Comparison of ENCODE assay signal across 12 cellular contexts in genomic region chr2:74816540-74817331, GRCh38. TPM values are rescaled to one million over a fixed set of nuclear protein-coding genes. Genes with fewer than 3 reads are reported as not detected.
DNase-seq lines count a peak whose midpoint lies in the region; ATAC-seq, FAIRE-seq and TF ChIP-seq lines count a peak whose summit lies in the region.
"Had no signal": no experiment of that assay in that cellular context is flagged by ENCODE, and none has a peak within 500 bp of the region (broad histone marks: within the 10 kb centered on the region; RNA-seq: fewer than 3 reads in every experiment).

No MANE protein-coding gene starts in this region.

- H3K27ac ChIP-seq in K562 (ENCODE audit: extremely low read depth, low read depth, low read length): no peak overlapping the region

- H3K4me3 Mint-ChIP-seq in progenitor cell of endocrine pancreas (ENCODE audit: low read depth): peak overlapping the region; percentile 12
- H3K4me3 Mint-ChIP-seq: activated CD4-positive, alpha-beta T cell treated with anti-CD3 and anti-CD28 coated beads for 36 hours had no signal

- peak overlapping the region; percentile 43 for H3K27ac Mint-ChIP-seq in progenitor cell of endocrine pancreas
- H3K27ac Mint-ChIP-seq: activated CD4-positive, alpha-beta T cell treated with anti-CD3 and anti-CD28 coated beads for 36 hours had no signal

- no peak overlapping the region for H3K4me3 ChIP-seq in K562

- ATAC-seq in GM21381 (IDR thresholded peaks at IDR 0.05; ENCODE audit: unreplicated experiment) (peak; percentile 51), K562 (0 out of 3 replicates have a peak, but pooled peaks have one; percentile 45), HG03175 (IDR thresholded peaks at IDR 0.05; ENCODE audit: unreplicated experiment) (no peak)
- ATAC-seq: activated CD4-positive, alpha-beta T cell treated with anti-CD3 and anti-CD28 coated beads for 36 hours had no signal

- in situ Hi-C loops in K562 (cut with MboI): no loop called here

- H3K27me3 Mint-ChIP-seq in progenitor cell of endocrine pancreas: peaks cover 22% of the 10 kb centered on the region
- H3K27me3 Mint-ChIP-seq: activated CD4-positive, alpha-beta T cell treated with anti-CD3 and anti-CD28 coated beads for 36 hours had no signal

- TF ChIP-seq EP300 in K562 (IDR thresholded peaks at IDR 0.05; ENCODE audit: low read length): no peak

- H4K20me1 ChIP-seq in K562 (replicated peaks; ENCODE audit: control insufficient read depth, insufficient read depth, low read length): no peaks in the 10 kb centered on the region

- no TSS peak for BruUV-seq in K562 (replicated peaks; lab: Mats Ljungman, UMichigan)

- H3K4me1 Mint-ChIP-seq in progenitor cell of endocrine pancreas (ENCODE audit: low read depth): peaks cover 23% of the 10 kb centered on the region

- 0% methylated on average over 7 of the region's 7 CpGs for WGBS in K562 (ENCODE audit: insufficient coverage, low coverage, missing lambda C conversion rate)

- no peaks in the 10 kb centered on the region for H3K9me3 Mint-ChIP-seq in progenitor cell of endocrine pancreas (ENCODE audit: low read depth)

- no peak for FAIRE-seq in K562 (lab: Jason Lieb, UNC)

- no peaks in the 10 kb centered on the region for H3K79me2 ChIP-seq in K562 (ENCODE audit: control insufficient read depth, insufficient read depth, low read length)

- no peaks in the 10 kb centered on the region for H3K4me1 ChIP-seq in K562 (replicated peaks in 1 of 2; ENCODE audit: control insufficient read depth in 2 of 2, insufficient read depth in 2 of 2, low read length in 2 of 2)

- peaks cover 6 to 18% of the 10 kb centered on the region in 2 experiments; a peak in 4 of 5 replicates for H3K27me3 ChIP-seq in K562 (ENCODE audit: control insufficient read depth in 2 of 2, insufficient read depth in 2 of 2, low read length in 2 of 2)

- no peak for TF ChIP-seq POLR2A in K562 (conservative IDR thresholded peaks at IDR 0.05)

- H3K36me3 Mint-ChIP-seq in progenitor cell of endocrine pancreas (ENCODE audit: insufficient read depth): no peaks in the 10 kb centered on the region

- no peak overlapping the region for H3K9ac ChIP-seq in K562 (ENCODE audit: insufficient read depth in 1 of 2, low read depth in 2 of 2, low read length in 2 of 2)

- peak; percentile 54 for DNase-seq in NCI-H345 treated with DMSO at 0.1 percent for 48 hours (lab: John Stamatoyannopoulos, UW; ENCODE audit: unreplicated experiment)
- DNase-seq in K562 (ENCODE audit: extremely low read depth in 1 of 4, low spot score in 3 of 4): no peak
- no peak for DNase-seq in progenitor cell of endocrine pancreas (ENCODE audit: low spot score, unreplicated experiment)
- DNase-seq in KG1 (lab: John Stamatoyannopoulos, UW): no peak
- no peak for DNase-seq in NCI-H187 treated with DMSO at 0.1 percent for 48 hours (lab: John Stamatoyannopoulos, UW)
- no peak for DNase-seq in stimulated activated CD4-positive, alpha-beta T cell treated with anti-CD3 and anti-CD28 coated beads, Interleukin-4, amount 100 ng/mL, for 1 hour
- DNase-seq: activated CD4-positive, alpha-beta T cell treated with anti-CD3 and anti-CD28 coated beads for 36 hours; amniotic stem cell; H7; NCI-H1105 had no signal

- no peak overlapping the region for H2AFZ ChIP-seq in K562 (ENCODE audit: low read depth, low read length)

- CTCF ChIA-PET in K562 (lab: Yijun Ruan, JAX; ENCODE audit: low intra/inter-chr PET ratio): no interaction called here

- H3K4me2 ChIP-seq in K562 (ENCODE audit: insufficient read depth, low read length): no peak overlapping the region

- POLR2A ChIA-PET in K562 (lab: Yijun Ruan, JAX): interaction anchor here (1.2 kb wide), 1 partner anchor 66 kb away, joined by 6 read pairs; no protein-coding TSS in a partner anchor

- TF ChIP-seq CTCF in K562 (IDR thresholded peaks at IDR 0.05 in 2 of 3, conservative IDR thresholded peaks at IDR 0.05 in 1 of 3; ENCODE audit: insufficient read depth in 2 of 3, low read depth in 1 of 3, low read length in 3 of 3) (no peak), progenitor cell of endocrine pancreas (IDR thresholded peaks at IDR 0.05; ENCODE audit: unreplicated experiment) (no peak)

- TF ChIP-seq RAD21 in K562 (CRISPR knock-in tag; conservative IDR thresholded peaks at IDR 0.05 in 1 of 2, IDR thresholded peaks at IDR 0.05 in 1 of 2): no peak

- H3K9me3 ChIP-seq in K562 (replicated peaks; ENCODE audit: control insufficient read depth, insufficient read depth, low read depth, low read length): no peaks in the 10 kb centered on the region

- intact Hi-C loops in K562 (cut with micrococcal nuclease): no loop called here

- no peaks in the 10 kb centered on the region for H3K36me3 ChIP-seq in K562 (ENCODE audit: control insufficient read depth, insufficient read depth, low read length)

- no peaks in the 10 kb centered on the region for H3K9me1 ChIP-seq in K562 (ENCODE audit: control insufficient read depth, insufficient read depth, low read length)

TF ChIP-seq in K562, 482 proteins besides CTCF, POLR2A, EP300 and RAD21:
- TF ChIP-seq ZBTB17 (CRISPR knock-in tag; IDR thresholded peaks at IDR 0.05) (peak; percentile 86), NR3C1 (CRISPR knock-in tag; IDR thresholded peaks at IDR 0.05) (no peak)

RNA-seq across cellular contexts. Expression of gene HK2, which starts 17.2 kb away (rescaled TPM):
- 93.6 and 110 TPM in 2 replicates for total RNA-seq in K562 (2011; cell fraction: chromatin; rRNA removed; ENCODE audit: low replicate concordance)
- total RNA-seq in K562 (2011; cell fraction: nucleolus; rRNA removed): 73.7 and 77.0 TPM in 2 replicates
- total RNA-seq in K562 (2011; cell fraction: nucleoplasm; rRNA removed): 56.9 and 66.5 TPM in 2 replicates
- total RNA-seq in K562 (2014; rRNA removed): 17.4 and 17.7 TPM in 2 replicates
- 17.9 and 19.9 TPM in 2 replicates for total RNA-seq in K562 (2014; rRNA removed; fragmentation: Illumina TruSeq; extraction: Trizol)
- total RNA-seq in K562 (2015; rRNA removed; fragmentation: Illumina TruSeq; extraction: Trizol): 17.2 and 17.3 TPM in 2 replicates
- total RNA-seq in K562 (2021): 40.8 and 42.6 TPM in 2 replicates
- polyA plus RNA-seq in K562 (2011; rRNA removed): 38.1 and 56.0 TPM in 2 replicates
- polyA plus RNA-seq in K562 (2011; cell fraction: cytosol; rRNA removed): 30.7 and 37.0 TPM in 2 replicates
- 42.2 and 63.3 TPM in 2 replicates for polyA plus RNA-seq in K562 (2011; cell fraction: nucleus; rRNA removed)
- 10.0 and 31.3 TPM in 2 replicates for polyA plus RNA-seq in K562 (2012)
- polyA plus RNA-seq in K562 (2014; fragmentation: Illumina TruSeq; extraction: Trizol): 24.3 and 26.4 TPM in 2 replicates
- 1 to 10 TPM; 4.7 to 6.4 TPM for polyA plus RNA-seq in K562 (2014; fragmentation: Nextera tagmentation; extraction: Ambion mirVana)
- polyA plus RNA-seq in K562 (2014; rRNA removed): 21.3 and 22.3 TPM in 2 replicates
- 141 and 242 TPM in 2 replicates for polyA minus RNA-seq in K562 (2011; rRNA and poly(A)+ RNA removed)
- polyA minus RNA-seq in K562 (2011; cell fraction: cytosol; rRNA and poly(A)+ RNA removed): 70.3 and 92.1 TPM in 2 replicates
- polyA minus RNA-seq in K562 (2011; cell fraction: nucleus; rRNA and poly(A)+ RNA removed): 49.3 and 62.1 TPM in 2 replicates
- 18.2 and 20.0 TPM in 2 replicates for total RNA-seq in progenitor cell of endocrine pancreas
